In genomic region chr7:22447759-22448158, GRCh38 we compare ENCODE assay signal across 10 cellular contexts. TPM values are rescaled to one million over a fixed set of nuclear protein-coding genes. Genes with fewer than 3 reads are reported as not detected.
A peak's percentile ranks its signal among the peaks of the same experiment; 100 is the strongest.
DNase-seq lines count a peak whose midpoint lies in the region; ATAC-seq and TF ChIP-seq lines count a peak whose summit lies in the region.
"Had no signal": no experiment of that assay in that cellular context is flagged by ENCODE, and none has a peak within 500 bp of the region (broad histone marks: within the 10 kb centered on the region; RNA-seq: fewer than 3 reads in every experiment).

No MANE protein-coding gene starts in this region.

- peak; percentile 73 for ATAC-seq in GM21825 (IDR thresholded peaks at IDR 0.05; ENCODE audit: unreplicated experiment)
- ATAC-seq in HG03558 (IDR thresholded peaks at IDR 0.05; ENCODE audit: extremely low read depth, unreplicated experiment) = peak; percentile 80
- ATAC-seq in stimulated activated effector memory CD8-positive, alpha-beta T cell treated with anti-CD3 and anti-CD28 coated beads, Interleukin-12 subunit alpha, Interleukin-12 subunit beta, amount 100 ng/mL, for 72 hours = peak; percentile 95
- ATAC-seq: left colon had no signal

- H3K4me1 Mint-ChIP-seq in activated CD4-positive, alpha-beta T cell treated with anti-CD3 and anti-CD28 coated beads, Interleukin-2, amount 10 ng/mL, durations not matched to agents 24 days and 14 days = peaks cover 19% of the 10 kb centered on the region
- H3K4me1 Mint-ChIP-seq in stimulated activated effector memory CD8-positive, alpha-beta T cell treated with anti-CD3 and anti-CD28 coated beads, Interleukin-12 subunit alpha, Interleukin-12 subunit beta, amount 100 ng/mL, for 72 hours = peaks cover 7% of the 10 kb centered on the region

- no peak overlapping the region for H3K4me3 Mint-ChIP-seq in activated CD4-positive, alpha-beta T cell treated with anti-CD3 and anti-CD28 coated beads, Interleukin-2, amount 10 ng/mL, durations not matched to agents 24 days and 14 days
- no peak overlapping the region for H3K4me3 Mint-ChIP-seq in stimulated activated effector memory CD8-positive, alpha-beta T cell treated with anti-CD3 and anti-CD28 coated beads, Interleukin-12 subunit alpha, Interleukin-12 subunit beta, amount 100 ng/mL, for 72 hours

- H3K27me3 Mint-ChIP-seq in activated CD4-positive, alpha-beta T cell treated with anti-CD3 and anti-CD28 coated beads, Interleukin-2, amount 10 ng/mL, durations not matched to agents 24 days and 14 days = peaks cover 38% of the 10 kb centered on the region

- intact Hi-C loops in activated CD4-positive, alpha-beta T cell treated with anti-CD3 and anti-CD28 coated beads, Interleukin-2, amount 10 ng/mL, durations not matched to agents 24 days and 14 days (cut with micrococcal nuclease) = loop anchor here (5.0 to 10.0 kb wide), 2 partner anchors 510 to 1083 kb away; no protein-coding TSS in a partner anchor
- intact Hi-C loops in thyroid gland (cut with DNase I) = no loop called here

- no peaks in the 10 kb centered on the region for H3K36me3 ChIP-seq in thyroid gland
- H3K36me3 ChIP-seq: vagina had no signal

- no peak overlapping the region for H3K4me3 ChIP-seq in thyroid gland (replicated peaks in 1 of 3)
- H3K4me3 ChIP-seq: vagina had no signal

- H3K4me1 ChIP-seq in thyroid gland = peaks cover 0 to 19% of the 10 kb centered on the region in 2 donors

- no peaks in the 10 kb centered on the region for H3K9me3 ChIP-seq in thyroid gland
- H3K9me3 ChIP-seq: vagina had no signal

- no peak for TF ChIP-seq CTCF in thyroid gland (IDR thresholded peaks at IDR 0.05)

- H3K27ac ChIP-seq in thyroid gland = no peak overlapping the region
- H3K27ac ChIP-seq: vagina had no signal

- H3K36me3 Mint-ChIP-seq in activated CD4-positive, alpha-beta T cell treated with anti-CD3 and anti-CD28 coated beads, Interleukin-2, amount 10 ng/mL, durations not matched to agents 24 days and 14 days (ENCODE audit: low read depth) = no peaks in the 10 kb centered on the region
- no peaks in the 10 kb centered on the region for H3K36me3 Mint-ChIP-seq in stimulated activated effector memory CD8-positive, alpha-beta T cell treated with anti-CD3 and anti-CD28 coated beads, Interleukin-12 subunit alpha, Interleukin-12 subunit beta, amount 100 ng/mL, for 72 hours

- TF ChIP-seq POLR2A in thyroid gland (IDR thresholded peaks at IDR 0.05) = no peak

- peak; percentile 58 for DNase-seq in activated CD4-positive, alpha-beta T cell treated with anti-CD3 and anti-CD28 coated beads, Interleukin-2, amount 10 ng/mL, durations not matched to agents 24 days and 14 days
- no peak for DNase-seq in activated CD4-positive, alpha-beta T cell treated with anti-CD3 and anti-CD28 coated beads, Interleukin-2, amount 50 U/mL, for 1 hour
- DNase-seq in stimulated activated effector memory CD8-positive, alpha-beta T cell treated with anti-CD3 and anti-CD28 coated beads, Interleukin-12 subunit alpha, Interleukin-12 subunit beta, amount 100 ng/mL, for 72 hours (ENCODE audit: low spot score in 2 of 2) = no peak
- DNase-seq in DMS 273 treated with DMSO at 0.1 percent for 48 hours (lab: John Stamatoyannopoulos, UW) = no peak
- DNase-seq in AML-193 (lab: John Stamatoyannopoulos, UW) = no peak
- DNase-seq in thyroid gland = no peak
- DNase-seq: left colon had no signal

- no peaks in the 10 kb centered on the region for H3K27me3 ChIP-seq in thyroid gland
- H3K27me3 ChIP-seq: vagina had no signal

- H3K27ac Mint-ChIP-seq in activated CD4-positive, alpha-beta T cell treated with anti-CD3 and anti-CD28 coated beads, Interleukin-2, amount 10 ng/mL, durations not matched to agents 24 days and 14 days = no peak overlapping the region
- H3K27ac Mint-ChIP-seq in stimulated activated effector memory CD8-positive, alpha-beta T cell treated with anti-CD3 and anti-CD28 coated beads, Interleukin-12 subunit alpha, Interleukin-12 subunit beta, amount 100 ng/mL, for 72 hours = no peak overlapping the region

- H3K9me3 Mint-ChIP-seq in activated CD4-positive, alpha-beta T cell treated with anti-CD3 and anti-CD28 coated beads, Interleukin-2, amount 10 ng/mL, durations not matched to agents 24 days and 14 days = peaks cover 4% of the 10 kb centered on the region
- no peaks in the 10 kb centered on the region for H3K9me3 Mint-ChIP-seq in stimulated activated effector memory CD8-positive, alpha-beta T cell treated with anti-CD3 and anti-CD28 coated beads, Interleukin-12 subunit alpha, Interleukin-12 subunit beta, amount 100 ng/mL, for 72 hours

- WGBS in thyroid gland, 2 donors = 90 to 95% methylated on average over 3 of the region's 3 CpGs

RNA-seq across cellular contexts. Expression of gene STEAP1B, which starts 52.2 kb away (rescaled TPM):
- 0.21 TPM in 1 of 2 replicates, not detected in the other for total RNA-seq in activated CD4-positive, alpha-beta T cell treated with anti-CD3 and anti-CD28 coated beads, Interleukin-2, amount 10 ng/mL, durations not matched to agents 24 days and 14 days
- under 1 TPM in 2 of 4 donors, not detected in 2; 0.33 to 0.40 TPM for total RNA-seq in thyroid gland
